Comparison of ENCODE assay signal across 8 cellular contexts in genomic region chr7:151013728-151014497, GRCh38. TPM values are rescaled to one million over a fixed set of nuclear protein-coding genes. Genes with fewer than 3 reads are reported as not detected.
A peak's percentile ranks its signal among the peaks of the same experiment; 100 is the strongest.
DNase-seq lines count a peak whose midpoint lies in the region; ATAC-seq and TF ChIP-seq lines count a peak whose summit lies in the region.

No MANE protein-coding gene starts in this region.

- TF ChIP-seq CTCF in MM.1S (IDR thresholded peaks at IDR 0.05; ENCODE audit: low read length) = peak; percentile 23
- peak; percentile 29 for TF ChIP-seq CTCF in epithelial cell of esophagus (IDR thresholded peaks at IDR 0.05; ENCODE audit: insufficient read depth, low read depth, low read length, missing control alignments)

- no peaks in the 10 kb centered on the region for H3K9me3 ChIP-seq in MM.1S (replicated peaks; ENCODE audit: insufficient read depth, low read length)

- peak overlapping the region; percentile 88 for H3K4me2 ChIP-seq in MM.1S (ENCODE audit: low read depth, low read length)

- H3K4me3 ChIP-seq in MM.1S (ENCODE audit: low read length) (peak overlapping the region; percentile 59), epithelial cell of esophagus (ENCODE audit: low read length) (peak overlapping the region; percentile 28)

- no peaks in the 10 kb centered on the region for H3K9me2 ChIP-seq in MM.1S (replicated peaks; ENCODE audit: insufficient read depth, low read length)

- no peaks in the 10 kb centered on the region for H3K9me3 Mint-ChIP-seq in naive thymus-derived CD8-positive, alpha-beta T cell

- H4K20me1 ChIP-seq in MM.1S (ENCODE audit: insufficient read depth, low read length) = no peaks in the 10 kb centered on the region

- peaks cover 51 to 92% (median 87%) of the 10 kb centered on the region in 4 donors for H3K4me1 Mint-ChIP-seq in naive thymus-derived CD8-positive, alpha-beta T cell

- ATAC-seq in GM18498 (IDR thresholded peaks at IDR 0.05; ENCODE audit: unreplicated experiment) (peak; percentile 52), GM19452 (IDR thresholded peaks at IDR 0.05; ENCODE audit: unreplicated experiment) (no peak), HG02588 (IDR thresholded peaks at IDR 0.05; ENCODE audit: unreplicated experiment) (no peak)
- peak; percentile 64 to 71 for ATAC-seq in naive thymus-derived CD8-positive, alpha-beta T cell

- H3F3A ChIP-seq in MM.1S (ENCODE audit: insufficient read depth, low read length) = 0 out of 2 replicates have a peak, but pooled peaks cover 4% of the 10 kb centered on the region

- no peak overlapping the region for H3K27ac ChIP-seq in MM.1S (ENCODE audit: low read length)

- H3K4me3 Mint-ChIP-seq in naive thymus-derived CD8-positive, alpha-beta T cell = peak overlapping the region; percentile 86 to 98 (median 96)

- H2AFZ ChIP-seq in MM.1S (ENCODE audit: low read length) = peak overlapping the region; percentile 71

- H3K27me3 Mint-ChIP-seq in naive thymus-derived CD8-positive, alpha-beta T cell = peaks cover 0 to 3% (median 0%) of the 10 kb centered on the region in 5 donors

- POLR2A ChIA-PET in naive thymus-derived CD8-positive, alpha-beta T cell (lab: Charles Lee) = interaction anchor here (0.6 to 3.7 kb wide), 20 partner anchors 8 to 1412 kb away, joined by 3 to 37 read pairs (median 4); partner anchors contain the start of genes ABCB8, ABCF2, CDK5 and FASTK

- no peaks in the 10 kb centered on the region for H3K36me3 Mint-ChIP-seq in naive thymus-derived CD8-positive, alpha-beta T cell

- H3K36me3 ChIP-seq in MM.1S (replicated peaks; ENCODE audit: insufficient read depth, low read length) = no peaks in the 10 kb centered on the region

- H3K27ac Mint-ChIP-seq in naive thymus-derived CD8-positive, alpha-beta T cell = peak overlapping the region; percentile 98 to 100 (median 100)

- DNase-seq in MM.1S (peak; percentile 91), epithelial cell of esophagus (ENCODE audit: low read depth) (peak; percentile 32)
- DNase-seq in activated CD8-positive, alpha-beta memory T cell treated with anti-CD3 and anti-CD28 coated beads, Interleukin-2, amount 50 U/mL, for 24 hours (ENCODE audit: extremely low read depth) = peak; percentile 61
- DNase-seq in naive thymus-derived CD8-positive, alpha-beta T cell = peak; percentile 82 to 99 (median 94)
- peak; percentile 83 to 94 (median 92) for DNase-seq in stimulated activated naive CD4-positive, alpha-beta T cell (lab: John Stamatoyannopoulos, UW)

- H3K9ac ChIP-seq in MM.1S (ENCODE audit: low read length) = peak overlapping the region; percentile 75

- H3K79me2 ChIP-seq in MM.1S (ENCODE audit: low read length) = no peaks in the 10 kb centered on the region

- H3K27me3 ChIP-seq in MM.1S (replicated peaks; ENCODE audit: insufficient read depth, low read length) = peaks cover 43% of the 10 kb centered on the region

- peaks cover 11% of the 10 kb centered on the region; the same call in 1 of the 2 replicates for H3K4me1 ChIP-seq in MM.1S (ENCODE audit: low read length)

RNA-seq across cellular contexts. Expression of gene ATG9B, which starts 10.4 kb away (rescaled TPM):
- 10 to 100 TPM; 34.6 to 42.2 TPM for total RNA-seq in naive thymus-derived CD8-positive, alpha-beta T cell
- 10 to 100 TPM in 2 of 3 donors, 1 to 10 TPM in 1; 9.2 to 39.1 (median 24.7) TPM for polyA plus RNA-seq in naive thymus-derived CD8-positive, alpha-beta T cell

RNA-seq across cellular contexts. Expression of gene ABCB8, which starts 14.3 kb away (rescaled TPM):
- 10 to 100 TPM; 71.3 to 74.7 TPM for total RNA-seq in naive thymus-derived CD8-positive, alpha-beta T cell
- 10 to 100 TPM; 17.1 to 18.4 (median 17.4) TPM for polyA plus RNA-seq in naive thymus-derived CD8-positive, alpha-beta T cell

RNA-seq across cellular contexts. Expression of gene NOS3, which starts 23.1 kb away (rescaled TPM):
- 1 to 10 TPM; 1.7 to 1.8 TPM for total RNA-seq in naive thymus-derived CD8-positive, alpha-beta T cell
- polyA plus RNA-seq in naive thymus-derived CD8-positive, alpha-beta T cell = 1 to 10 TPM; 1.4 to 3.3 (median 2.0) TPM

RNA-seq across cellular contexts. Expression of gene ASIC3, which starts 34.4 kb away (rescaled TPM):
- total RNA-seq in naive thymus-derived CD8-positive, alpha-beta T cell = 10 to 100 TPM; 13.5 TPM
- polyA plus RNA-seq in naive thymus-derived CD8-positive, alpha-beta T cell = not detected

RNA-seq across cellular contexts. Expression of gene KCNH2, which starts 35.8 kb away (rescaled TPM):
- total RNA-seq in naive thymus-derived CD8-positive, alpha-beta T cell = 1 to 10 TPM; 1.3 to 1.6 TPM
- polyA plus RNA-seq in naive thymus-derived CD8-positive, alpha-beta T cell = 1 to 10 TPM in 2 of 3 donors, under 1 TPM in 1; 0.45 to 2.5 (median 1.5) TPM

Comparison
In these comparisons a context has a peak if more than half of its experiments do, and no peak if none do; other contexts are left out.
1. ATAC-seq: peak in GM18498 (single experiment) and naive thymus-derived CD8-positive, alpha-beta T cell (2 of 2); none in GM19452 (single experiment) and HG02588 (single experiment).
2. DNase-seq: peak in every context shown above with its lines; median percentile 94 in naive thymus-derived CD8-positive, alpha-beta T cell; 92 in stimulated activated naive CD4-positive, alpha-beta T cell; 91 in MM.1S; 61 in activated CD8-positive, alpha-beta memory T cell treated with anti-CD3 and anti-CD28 coated beads, Interleukin-2, amount 50 U/mL, for 24 hours; 32 in epithelial cell of esophagus.